Comparison of ENCODE assay signal across 1 cellular context in genomic region chr14:105163040-105163742, GRCh38.
TF ChIP-seq lines count a peak whose summit lies in the region.

No MANE protein-coding gene starts in this region.

TF ChIP-seq in HEK293, 187 proteins besides CTCF, POLR2A, EP300 and RAD21 (continued from another document):
- peak; percentile 98 for TF ChIP-seq PRDM10 (tag by site-specific recombination; IDR thresholded peaks at IDR 0.05)
- TF ChIP-seq ZNF398 (tag by site-specific recombination; IDR thresholded peaks at IDR 0.05) = peak; percentile 44; the same call in 1 of the 2 replicates
- no peak for TF ChIP-seq MYNN (tag by site-specific recombination; IDR thresholded peaks at IDR 0.05; ENCODE audit: borderline replicate concordance)
- TF ChIP-seq ZBTB6 (tag by site-specific recombination; IDR thresholded peaks at IDR 0.05) = no peak
- TF ChIP-seq ZBTB8A (tag by site-specific recombination; IDR thresholded peaks at IDR 0.05) = peak; percentile 25
- no peak for TF ChIP-seq GLI2 (tag by site-specific recombination; IDR thresholded peaks at IDR 0.05; ENCODE audit: borderline replicate concordance, low read depth)
- TF ChIP-seq YY2 (tag by site-specific recombination; IDR thresholded peaks at IDR 0.05) = no peak
- TF ChIP-seq IKZF3 (tag by site-specific recombination; IDR thresholded peaks at IDR 0.05) = peak; percentile 53; the same call in 1 of the 2 replicates
- TF ChIP-seq ZNF660 (tag by site-specific recombination; IDR thresholded peaks at IDR 0.05) = no peak
- no peak for TF ChIP-seq BCL6B (tag by site-specific recombination; IDR thresholded peaks at IDR 0.05)
- TF ChIP-seq ZSCAN5A (tag by site-specific recombination; IDR thresholded peaks at IDR 0.05) = no peak
- TF ChIP-seq ZNF518A (tag by site-specific recombination; conservative IDR thresholded peaks at IDR 0.05; ENCODE audit: low read depth) = no peak
- no peak for TF ChIP-seq ZNF843 (tag by site-specific recombination; IDR thresholded peaks at IDR 0.05)
- TF ChIP-seq GLI4 (tag by site-specific recombination; IDR thresholded peaks at IDR 0.05) = no peak
- no peak for TF ChIP-seq ZNF266 (tag by site-specific recombination; IDR thresholded peaks at IDR 0.05; ENCODE audit: low read depth)
- no peak for TF ChIP-seq ZBTB20 (tag by site-specific recombination; IDR thresholded peaks at IDR 0.05)
- TF ChIP-seq BCL11A (tag by site-specific recombination; IDR thresholded peaks at IDR 0.05; ENCODE audit: low read depth) = no peak
- peak; percentile 76 for TF ChIP-seq ZIC2 (tag by site-specific recombination; IDR thresholded peaks at IDR 0.05)
- TF ChIP-seq ZNF677 (tag by site-specific recombination; IDR thresholded peaks at IDR 0.05) = no peak
- TF ChIP-seq ZNF580 (tag by site-specific recombination; IDR thresholded peaks at IDR 0.05) = no peak
- no peak for TF ChIP-seq ZNF623 (tag by site-specific recombination; IDR thresholded peaks at IDR 0.05)
- TF ChIP-seq ZNF302 (tag by site-specific recombination; IDR thresholded peaks at IDR 0.05; ENCODE audit: low read depth) = no peak
- TF ChIP-seq GLIS1 (tag by site-specific recombination; IDR thresholded peaks at IDR 0.05) = peak; percentile 95
- TF ChIP-seq PRDM2 (tag by site-specific recombination; IDR thresholded peaks at IDR 0.05; ENCODE audit: borderline replicate concordance) = no peak
- TF ChIP-seq ZBTB17 (tag by site-specific recombination; IDR thresholded peaks at IDR 0.05) = peak; percentile 60
- TF ChIP-seq ZNF626 (tag by site-specific recombination; IDR thresholded peaks at IDR 0.05) = no peak
- no peak; the same call in 1 of the 2 replicates for TF ChIP-seq ZBTB7A (tag by site-specific recombination; IDR thresholded peaks at IDR 0.05; ENCODE audit: low read depth)
- TF ChIP-seq ZNF501 (tag by site-specific recombination; IDR thresholded peaks at IDR 0.05) = no peak
- TF ChIP-seq ZNF600 (tag by site-specific recombination; IDR thresholded peaks at IDR 0.05) = peak; percentile 55; the same call in 1 of the 2 replicates
- peak; percentile 50 for TF ChIP-seq ZFHX2 (tag by site-specific recombination; conservative IDR thresholded peaks at IDR 0.05)
- peak; percentile 54; the same call in 1 of the 2 replicates for TF ChIP-seq ZNF423 (tag by site-specific recombination; IDR thresholded peaks at IDR 0.05)
TF ChIP-seq in HEK293: peak in this region for 18.
